8 cellular contexts compared by ENCODE assay signal in genomic region chr10:3071405-3072198, GRCh38. TPM values are rescaled to one million over a fixed set of nuclear protein-coding genes. Genes with fewer than 3 reads are reported as not detected.
DNase-seq lines count a peak whose midpoint lies in the region; TF ChIP-seq lines count a peak whose summit lies in the region.

No MANE protein-coding gene starts in this region.

- no peak overlapping the region for H3K4me3 ChIP-seq in transverse colon

- no peaks in the 10 kb centered on the region for H3K9me3 Mint-ChIP-seq in activated T-helper 2 cell treated with anti-CD3 and anti-CD28 coated beads, Interferon-gamma antibody, Interleukin-2, Interleukin-4, amounts not matched to agents 10 μg/mL and 5 μg/mL and 100 μg/mL, durations not matched to agents 14 hours and 24 hours and 36 hours

- H3K27me3 ChIP-seq in transverse colon, result peaks cover 8% of the 10 kb centered on the region

- peak overlapping the region; percentile 77 for H3K27ac Mint-ChIP-seq in activated T-helper 2 cell treated with anti-CD3 and anti-CD28 coated beads, Interferon-gamma antibody, Interleukin-2, Interleukin-4, amounts not matched to agents 10 μg/mL and 5 μg/mL and 100 μg/mL, durations not matched to agents 14 hours and 24 hours and 36 hours

- H3K4me1 Mint-ChIP-seq in activated T-helper 2 cell treated with anti-CD3 and anti-CD28 coated beads, Interferon-gamma antibody, Interleukin-2, Interleukin-4, amounts not matched to agents 10 μg/mL and 5 μg/mL and 100 μg/mL, durations not matched to agents 14 hours and 24 hours and 36 hours (ENCODE audit: low read depth), result peaks cover 46% of the 10 kb centered on the region

- no peaks in the 10 kb centered on the region for H3K9me3 ChIP-seq in transverse colon

- H3K27me3 Mint-ChIP-seq in activated T-helper 2 cell treated with anti-CD3 and anti-CD28 coated beads, Interferon-gamma antibody, Interleukin-2, Interleukin-4, amounts not matched to agents 10 μg/mL and 5 μg/mL and 100 μg/mL, durations not matched to agents 14 hours and 24 hours and 36 hours (ENCODE audit: low read depth), result peaks cover under 1% of the 10 kb centered on the region

- H3K36me3 Mint-ChIP-seq in activated T-helper 2 cell treated with anti-CD3 and anti-CD28 coated beads, Interferon-gamma antibody, Interleukin-2, Interleukin-4, amounts not matched to agents 10 μg/mL and 5 μg/mL and 100 μg/mL, durations not matched to agents 14 hours and 24 hours and 36 hours (ENCODE audit: low read depth), result peaks cover 76% of the 10 kb centered on the region

- intact Hi-C loops in activated T-helper 2 cell treated with anti-CD3 and anti-CD28 coated beads, Interferon-gamma antibody, Interleukin-2, Interleukin-4, amounts not matched to agents 10 μg/mL and 5 μg/mL and 100 μg/mL, durations not matched to agents 14 hours and 24 hours and 36 hours (cut with micrococcal nuclease), result no loop called here
- intact Hi-C loops in transverse colon (cut with DNase I; ENCODE audit: low total_unique reads), result no loop called here

- H3K27ac ChIP-seq in transverse colon, result no peak overlapping the region

- peak overlapping the region; percentile 74 for H3K4me3 Mint-ChIP-seq in activated T-helper 2 cell treated with anti-CD3 and anti-CD28 coated beads, Interferon-gamma antibody, Interleukin-2, Interleukin-4, amounts not matched to agents 10 μg/mL and 5 μg/mL and 100 μg/mL, durations not matched to agents 14 hours and 24 hours and 36 hours (ENCODE audit: low read depth)

- 93 to 98% methylated on average over 8 to 13 of the region's 13 CpGs for WGBS in transverse colon (ENCODE audit: low coverage in 1 of 2), 2 donors

- no peak for TF ChIP-seq POLR2A in transverse colon (IDR thresholded peaks at IDR 0.05)

- no peak for TF ChIP-seq CTCF in transverse colon (IDR thresholded peaks at IDR 0.05)

- in situ Hi-C loops in KBM-7 (cut with MboI; ENCODE audit: low pct_unique_long_range_greater_than_20kb, low sequenced_read_pairs), result no loop called here
- in situ Hi-C loops in transverse colon (cut with MboI; ENCODE audit: low pct_ligation_motif_present in 1 of 4, low pct_unique_long_range_greater_than_20kb in 1 of 4, low sequenced_read_pairs in 3 of 4), result no loop called here

- DNase-seq in AG20443 (ENCODE audit: low spot score) (peak; percentile 64), KBM-7 (peak; percentile 28), kidney tubule cell (ENCODE audit: low spot score) (peak; percentile 95), COLO829 (ENCODE audit: low spot score) (no peak), transverse colon (no peak), NCI-H2029 treated with DMSO at 0.1 percent for 48 hours (lab: John Stamatoyannopoulos, UW) (no peak), NCI-H1694 (lab: John Stamatoyannopoulos, UW) (no peak)
- no peak for DNase-seq in activated T-helper 2 cell treated with anti-CD3 and anti-CD28 coated beads, Interferon-gamma antibody, Interleukin-2, Interleukin-4, amounts not matched to agents 10 μg/mL and 5 μg/mL and 100 μg/mL, durations not matched to agents 14 hours and 24 hours and 36 hours (ENCODE audit: low spot score)

- peaks cover 4 to 17% (median 13%) of the 10 kb centered on the region in 4 donors for H3K4me1 ChIP-seq in transverse colon

- H3K36me3 ChIP-seq in transverse colon, result no peaks in the 10 kb centered on the region

- no peak for TF ChIP-seq EP300 in transverse colon (IDR thresholded peaks at IDR 0.05; ENCODE audit: low read depth)

RNA-seq across cellular contexts. Expression of gene PFKP, which starts 4.3 kb away (rescaled TPM):
- 250 and 255 TPM in 2 replicates for total RNA-seq in activated T-helper 2 cell treated with anti-CD3 and anti-CD28 coated beads, Interferon-gamma antibody, Interleukin-2, Interleukin-4, amounts not matched to agents 10 μg/mL and 5 μg/mL and 100 μg/mL, durations not matched to agents 14 hours and 24 hours and 36 hours
- 10 to 100 TPM; 53.9 to 93.9 (median 66.2) TPM for total RNA-seq in transverse colon

Comparison
In these comparisons a context has a peak if more than half of its experiments do, and no peak if none do; other contexts are left out.
1. DNase-seq: peak in AG20443 (single experiment), KBM-7 (single experiment) and kidney tubule cell (single experiment); none in activated T-helper 2 cell treated with anti-CD3 and anti-CD28 coated beads, Interferon-gamma antibody, Interleukin-2, Interleukin-4, amounts not matched to agents 10 μg/mL and 5 μg/mL and 100 μg/mL, durations not matched to agents 14 hours and 24 hours and 36 hours (single experiment), COLO829 (single experiment), transverse colon (single experiment), NCI-H2029 treated with DMSO at 0.1 percent for 48 hours (single experiment) and NCI-H1694 (single experiment).